24 cellular contexts compared by ENCODE assay signal in genomic region chr15:26873846-26874245, GRCh38. TPM values are rescaled to one million over a fixed set of nuclear protein-coding genes. Genes with fewer than 3 reads are reported as not detected.
DNase-seq lines count a peak whose midpoint lies in the region; ATAC-seq, FAIRE-seq and TF ChIP-seq lines count a peak whose summit lies in the region.
"Had no signal": no experiment of that assay in that cellular context is flagged by ENCODE, and none has a peak within 500 bp of the region (broad histone marks: within the 10 kb centered on the region; RNA-seq: fewer than 3 reads in every experiment).

No MANE protein-coding gene starts in this region.

- no peak for FAIRE-seq in bronchial epithelial cell (lab: Jason Lieb, UNC)
- FAIRE-seq: GM12891, keratinocyte had no signal

- H3K36me3 ChIP-seq in bronchial epithelial cell (ENCODE audit: control insufficient read depth, insufficient read depth, low read length) = no peaks in the 10 kb centered on the region

- no peak overlapping the region for H3K4me3 ChIP-seq in bronchial epithelial cell (ENCODE audit: low read depth, low read length)
- H3K4me3 ChIP-seq: hepatocyte had no signal

- TF ChIP-seq CTCF in GM20000 (IDR thresholded peaks at IDR 0.05; ENCODE audit: extremely low read depth, missing control alignments) = no peak
- no peak for TF ChIP-seq CTCF in bronchial epithelial cell (IDR thresholded peaks at IDR 0.05; ENCODE audit: insufficient read depth, low read length, severe bottlenecking)

- no peaks in the 10 kb centered on the region for H3K27me3 ChIP-seq in bronchial epithelial cell (ENCODE audit: control insufficient read depth, insufficient read depth, low read length)

- DNase-seq in GM20000 (ENCODE audit: low spot score) = peak; percentile 7
- peak; percentile 22 for DNase-seq in bronchial epithelial cell (ENCODE audit: low read depth)
- peak; percentile 71 for DNase-seq in left ventricle myocardium superior
- DNase-seq in sciatic nerve (ENCODE audit: low spot score) = no peak
- DNase-seq: activated gamma-delta T cell; erythroblast; GDM1; KG1; NCI-H1105; NCI-H2171; NCI-H774; stimulated activated CD4-positive, alpha-beta T cell treated with anti-CD3 and anti-CD28 coated beads, Interleukin-2, amount 100 ng/mL, for 48 hours; T1000 had no signal

- peak; percentile 82 for ATAC-seq in left ventricle myocardium superior
- peak; percentile 42 for ATAC-seq in sciatic nerve
- ATAC-seq in GM18870 (IDR thresholded peaks at IDR 0.05; ENCODE audit: unreplicated experiment) = no peak
- ATAC-seq in HG02678 (IDR thresholded peaks at IDR 0.05; ENCODE audit: unreplicated experiment) = no peak
- ATAC-seq in HG02938 (IDR thresholded peaks at IDR 0.05; ENCODE audit: unreplicated experiment) = no peak
- no peak for ATAC-seq in HG03280 (IDR thresholded peaks at IDR 0.05; ENCODE audit: unreplicated experiment)
- ATAC-seq: SK-N-SH treated with all-trans-retinoic acid at 6 μM for 48 hours had no signal

- intact Hi-C loops in left ventricle myocardium superior (cut with micrococcal nuclease) = no loop called here
- intact Hi-C loops in sciatic nerve (cut with DNase I) = no loop called here

RNA-seq across cellular contexts. Expression of gene GABRA5, which starts 7.0 kb away (rescaled TPM):
- total RNA-seq in bronchial epithelial cell = not detected in 2 replicates
- not detected for total RNA-seq in left ventricle myocardium superior
- not detected for total RNA-seq in sciatic nerve
- total RNA-seq: B cell, dermis microvascular lymphatic vessel endothelial cell, mesenteric fat pad had no signal

Comparison
In these comparisons a context has a peak if more than half of its experiments do, and no peak if none do; other contexts are left out.
1. ATAC-seq: peak in left ventricle myocardium superior (single experiment) and sciatic nerve (single experiment); none in GM18870 (single experiment), HG02678 (single experiment), HG02938 (single experiment) and HG03280 (single experiment).